9 cellular contexts compared by ENCODE assay signal in the genomic region with DNA sequence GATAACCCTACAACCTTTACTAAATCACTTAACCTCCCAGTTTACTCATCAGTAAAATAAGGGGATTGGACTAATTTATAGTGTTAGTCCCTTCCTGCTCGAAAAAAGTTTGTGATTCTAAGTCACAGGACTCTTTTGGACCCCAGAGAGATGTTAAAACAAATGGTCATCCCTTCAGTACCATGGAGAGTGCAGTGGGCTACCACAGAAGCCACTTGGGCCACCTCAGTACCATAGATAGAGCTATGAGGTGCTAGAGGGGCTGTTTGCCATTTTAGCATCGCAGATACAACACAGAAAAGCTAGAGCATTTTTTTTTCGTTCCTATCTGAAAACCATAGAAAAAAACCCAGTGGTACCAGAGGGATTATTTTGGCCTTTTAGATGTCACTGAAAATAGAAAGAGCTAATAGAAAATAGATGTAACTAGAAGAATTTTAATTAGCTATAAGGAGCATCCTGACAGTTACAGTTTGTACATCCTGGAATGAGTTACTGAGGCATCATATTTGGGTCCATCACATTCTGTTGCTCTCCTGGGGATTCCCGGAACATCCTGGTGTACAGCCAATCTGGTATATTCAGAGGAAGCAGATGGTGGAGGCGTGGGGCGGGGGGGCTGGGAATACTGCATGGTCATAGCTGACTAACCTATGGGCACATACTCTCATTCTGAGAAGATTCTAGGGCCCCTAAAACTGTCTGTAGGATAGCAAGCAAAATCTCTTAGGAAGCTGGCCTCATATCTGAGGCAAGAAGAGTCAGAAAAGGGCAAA. TPM values are rescaled to one million over a fixed set of nuclear protein-coding genes. Genes with fewer than 3 reads are reported as not detected.
DNase-seq lines count a peak whose midpoint lies in the region; ATAC-seq and TF ChIP-seq lines count a peak whose summit lies in the region.
"Had no signal": no experiment of that assay in that cellular context is flagged by ENCODE, and none has a peak within 500 bp of the region (broad histone marks: within the 10 kb centered on the region; RNA-seq: fewer than 3 reads in every experiment).

No MANE protein-coding gene starts in this region.

- no peak for ATAC-seq in HG02885 (IDR thresholded peaks at IDR 0.05; ENCODE audit: poor library complexity, unreplicated experiment)
- no peak for ATAC-seq in activated CD4-positive, CD25-positive, alpha-beta regulatory T cell treated with anti-CD3 and anti-CD28 coated beads, Interleukin-2, amount 50 U/mL, for 24 hours
- ATAC-seq in HG03354 (IDR thresholded peaks at IDR 0.05; ENCODE audit: poor library complexity, severe bottlenecking, unreplicated experiment): no peak
- ATAC-seq: heart right ventricle had no signal

- H3K4me3 Mint-ChIP-seq in osteocyte (ENCODE audit: unreplicated experiment): no peak overlapping the region

- no peaks in the 10 kb centered on the region for H3K27me3 Mint-ChIP-seq in osteocyte (ENCODE audit: unreplicated experiment)

- peak; percentile 21 for DNase-seq in HuH-7 (ENCODE audit: low spot score)
- DNase-seq in cerebellar nuclear complex (lab: John Stamatoyannopoulos, UW): peak; percentile 46 to 63
- no peak for DNase-seq in osteocyte (ENCODE audit: extremely low spot score, unreplicated experiment)
- DNase-seq: activated CD4-positive, CD25-positive, alpha-beta regulatory T cell had no signal

- no peaks in the 10 kb centered on the region for H3K9me3 Mint-ChIP-seq in osteocyte (ENCODE audit: unreplicated experiment)

- peaks cover 39% of the 10 kb centered on the region for H3K4me1 Mint-ChIP-seq in osteocyte (ENCODE audit: unreplicated experiment)

- peaks cover 8% of the 10 kb centered on the region for H3K36me3 Mint-ChIP-seq in osteocyte (ENCODE audit: unreplicated experiment)

- no peak for TF ChIP-seq CTCF in osteocyte (IDR thresholded peaks at IDR 0.05)

- peak overlapping the region; percentile 38 for H3K27ac Mint-ChIP-seq in osteocyte (ENCODE audit: unreplicated experiment)

RNA-seq across cellular contexts. Expression of a gene that starts 2.8 kb away (rescaled TPM):
- 20.5 and 25.2 TPM in 2 replicates for total RNA-seq in osteocyte

RNA-seq across cellular contexts. Expression of a gene that starts 5.2 kb away (rescaled TPM):
- total RNA-seq in osteocyte: 1.2 TPM in 2 replicates

RNA-seq across cellular contexts. Expression of a gene that starts 25.5 kb away (rescaled TPM):
- total RNA-seq in osteocyte: 126 and 139 TPM in 2 replicates

RNA-seq across cellular contexts. Expression of a gene that starts 38.0 kb away (rescaled TPM):
- total RNA-seq in osteocyte: not detected in 2 replicates
- total RNA-seq: heart right ventricle, HT1080 had no signal

RNA-seq across cellular contexts. Expression of a gene that starts 53.5 kb away (rescaled TPM):
- total RNA-seq in osteocyte: not detected in 2 replicates
- total RNA-seq: heart right ventricle, HT1080 had no signal
